Comparison of ENCODE assay signal across 8 cellular contexts in the genomic region with DNA sequence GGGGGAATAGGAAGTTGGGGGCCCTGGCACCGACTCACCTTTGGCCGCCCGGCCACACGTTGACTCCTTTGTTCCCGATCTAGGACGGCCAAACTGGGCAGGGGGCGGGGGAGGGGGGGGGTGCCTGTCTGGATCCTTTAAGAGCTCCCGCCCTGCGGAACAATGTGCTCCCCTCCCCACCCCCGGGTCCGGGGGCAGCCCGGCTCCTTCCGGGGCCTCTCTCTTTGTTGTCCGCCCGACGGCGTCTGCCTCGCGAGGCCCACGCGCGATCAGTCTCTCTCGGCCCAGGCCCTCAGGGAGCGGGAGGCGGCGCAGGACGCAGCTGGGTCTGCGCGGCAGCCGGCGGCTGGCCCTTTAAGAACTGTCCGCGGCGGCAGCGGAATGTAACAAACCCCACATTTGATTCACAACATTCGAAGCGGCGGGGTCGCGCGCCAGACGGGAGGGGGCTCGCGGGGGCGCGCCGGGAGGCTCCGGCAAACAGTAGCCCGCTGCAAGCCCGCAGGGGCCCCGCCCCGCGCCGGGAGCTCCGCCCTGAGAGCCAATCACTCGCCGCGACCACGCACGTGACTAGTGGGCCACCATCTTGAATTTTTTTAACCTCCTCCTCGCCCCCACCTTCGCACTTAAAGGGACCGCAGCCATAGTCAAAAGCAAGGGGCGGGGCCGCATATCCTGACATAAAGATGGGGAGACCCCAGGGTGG. TPM values are rescaled to one million over a fixed set of nuclear protein-coding genes. Genes with fewer than 3 reads are reported as not detected.
DNase-seq lines count a peak whose midpoint lies in the region; ATAC-seq and TF ChIP-seq lines count a peak whose summit lies in the region.

TSS of gene RNF44 (minus strand) at position 501 of the 706 bp plus-strand sequence. CDS start 4,930 bp downstream, outside the sequence.

- 0 to 4% (median 0%) methylated on average over 4 to 65 of the region's 65 CpGs for WGBS in adrenal gland, 4 donors
- WGBS in heart right ventricle, 2 donors: 0% methylated on average over 56 to 65 of the region's 65 CpGs
- 0 to 2% methylated on average over 6 to 45 of the region's 65 CpGs for WGBS in upper lobe of left lung, 2 donors

- H3K27ac ChIP-seq in adrenal gland (peak within 1 kb of the TSS; percentile 85 to 98 (median 92)), heart right ventricle (peak within 1 kb of the TSS; percentile 90 to 100 (median 97)), upper lobe of left lung (peak within 1 kb of the TSS; percentile 95 to 99 (median 98))

- DNase-seq in GM13977 (ENCODE audit: low spot score): peak; percentile 96
- peak; percentile 86 for DNase-seq in NCI-H146 treated with DMSO at 0.1 percent for 48 hours (lab: John Stamatoyannopoulos, UW; ENCODE audit: unreplicated experiment)
- DNase-seq in T-helper 1 cell: peak; percentile 96 to 99 (median 98)
- DNase-seq in adrenal gland: peak; percentile 97 to 99 (median 98)
- peak; percentile 97 to 98 for DNase-seq in heart right ventricle
- DNase-seq in posterior cingulate gyrus: peak; percentile 98 to 100 (median 99)
- DNase-seq in upper lobe of left lung: peak; percentile 99 to 100

- no peak for TF ChIP-seq EP300 in upper lobe of left lung (IDR thresholded peaks at IDR 0.05)

- H3K36me3 ChIP-seq in adrenal gland (replicated peaks in 1 of 2) (peaks cover 0 to under 1% of the 10 kb centered on the region in 2 donors), heart right ventricle (peaks cover 0 to 2% (median 0%) of the 10 kb centered on the region in 9 donors), upper lobe of left lung (peaks cover 0 to 2% (median 1%) of the 10 kb centered on the region in 4 donors)

- ATAC-seq in HG02884 (IDR thresholded peaks at IDR 0.05; ENCODE audit: unreplicated experiment): peak; percentile 52
- peak; percentile 84 to 93 (median 89) for ATAC-seq in heart right ventricle
- ATAC-seq in upper lobe of left lung (ENCODE audit: low FRiP score in 2 of 2): peak; percentile 93

- in situ Hi-C loops in GM13977 (cut with MboI; ENCODE audit: low pct_unique_long_range_greater_than_20kb, low sequenced_read_pairs, unreplicated experiment): no loop called here

- intact Hi-C loops in adrenal gland (cut with DNase I): loop anchor here in 1 of 2 donors (5.0 kb wide), 1 partner anchor 120 kb away; the partner anchor contains the start of gene CLTB
- intact Hi-C loops in heart right ventricle (cut with DNase I): loop anchor here in 6 of 10 donors (2.0 to 10.0 kb wide), 4 partner anchors 88 to 152 kb away; partner anchors contain the start of genes CLTB (in 5 of the 6), FAF2 (in 3 of the 6), HIGD2A (in 1 of the 6) and NOP16 (in 1 of the 6)
- intact Hi-C loops in posterior cingulate gyrus (cut with DNase I): loop anchor here (1.0 to 10.0 kb wide), 2 partner anchors 89 to 152 kb away; partner anchors contain the start of genes FAF2, HIGD2A and NOP16

- peaks cover 26 to 50% of the 10 kb centered on the region in 2 donors for H3K4me1 ChIP-seq in adrenal gland (replicated peaks in 1 of 2)
- peaks cover 20 to 80% (median 67%) of the 10 kb centered on the region in 9 donors for H3K4me1 ChIP-seq in heart right ventricle
- peaks cover 59 to 84% (median 72%) of the 10 kb centered on the region in 4 donors for H3K4me1 ChIP-seq in upper lobe of left lung

- TF ChIP-seq POLR2A in adrenal gland (IDR thresholded peaks at IDR 0.05) (peak; percentile 67 to 82), upper lobe of left lung (IDR thresholded peaks at IDR 0.05) (peak in 3 of 4 donors; percentile 33 to 76 (median 45))

- H3K9me3 ChIP-seq in adrenal gland (replicated peaks in 1 of 3) (no peaks in the 10 kb centered on the region), heart right ventricle (no peaks in the 10 kb centered on the region), upper lobe of left lung (no peaks in the 10 kb centered on the region)

- H3K27me3 ChIP-seq in adrenal gland (no peaks in the 10 kb centered on the region), heart right ventricle (no peaks in the 10 kb centered on the region), upper lobe of left lung (no peaks in the 10 kb centered on the region)

- peak within 1 kb of the TSS; percentile 63 to 88 (median 74) for H3K4me3 ChIP-seq in adrenal gland
- H3K4me3 ChIP-seq in heart right ventricle: peak within 1 kb of the TSS; percentile 51 to 96 (median 84)
- peak within 1 kb of the TSS; percentile 76 to 88 (median 86) for H3K4me3 ChIP-seq in upper lobe of left lung

- no peak for TF ChIP-seq CTCF in GM13977 (IDR thresholded peaks at IDR 0.05; ENCODE audit: extremely low read depth, insufficient read depth, missing control alignments)
- no peak for TF ChIP-seq CTCF in adrenal gland (IDR thresholded peaks at IDR 0.05)
- TF ChIP-seq CTCF in heart right ventricle (IDR thresholded peaks at IDR 0.05): no peak
- peak in 3 of 6 experiments; percentile 5 to 13 (median 10) for TF ChIP-seq CTCF in upper lobe of left lung (IDR thresholded peaks at IDR 0.05)

RNA-seq across cellular contexts. Expression of gene RNF44, which starts in this region (rescaled TPM):
- total RNA-seq in adrenal gland (10 to 100 TPM; 13.5 to 65.7 (median 25.8) TPM), heart right ventricle (10 to 100 TPM; 18.1 to 31.1 (median 21.5) TPM), upper lobe of left lung (10 to 100 TPM; 13.4 to 76.5 (median 51.7) TPM)
- polyA plus RNA-seq in adrenal gland (10 to 100 TPM in 2 of 3 donors, 1 to 10 TPM in 1; 5.3 to 43.1 (median 16.4) TPM), heart right ventricle (10 to 100 TPM in 1 of 2 donors, 1 to 10 TPM in 1; 7.9 to 21.9 TPM)

Comparison
In these comparisons a context has a peak if more than half of its experiments do, and no peak if none do; other contexts are left out.
1. Peak in every context shown above with its lines: DNase-seq, ATAC-seq, H3K4me3 ChIP-seq and H3K27ac ChIP-seq.